8 cellular contexts compared by ENCODE assay signal in genomic region chr17:42677012-42677857, GRCh38. TPM values are rescaled to one million over a fixed set of nuclear protein-coding genes. Genes with fewer than 3 reads are reported as not detected.
DNase-seq lines count a peak whose midpoint lies in the region; ATAC-seq, FAIRE-seq and TF ChIP-seq lines count a peak whose summit lies in the region.

No MANE protein-coding gene starts in this region.

- no peaks in the 10 kb centered on the region for H3K27me3 ChIP-seq in Karpas-422 (ENCODE audit: low read length)
- H3K27me3 ChIP-seq in esophagus squamous epithelium: peaks cover 0 to 27% (median 0%) of the 10 kb centered on the region in 4 donors
- no peaks in the 10 kb centered on the region for H3K27me3 ChIP-seq in muscle layer of colon (ENCODE audit: control insufficient read depth in 1 of 2, insufficient read depth in 2 of 2, low read length in 2 of 2)

- peak; percentile 43 for ATAC-seq in GM21825 (IDR thresholded peaks at IDR 0.05; ENCODE audit: unreplicated experiment)

- peak; percentile 83 for FAIRE-seq in RCC 7860 (lab: Jason Lieb, UNC)

- peaks cover 56% of the 10 kb centered on the region for H3K4me1 ChIP-seq in Karpas-422 (ENCODE audit: low read length)
- H3K4me1 ChIP-seq in esophagus squamous epithelium: peaks cover 55 to 91% (median 61%) of the 10 kb centered on the region in 3 donors
- H3K4me1 ChIP-seq in muscle layer of colon (ENCODE audit: insufficient read depth, low read length): peaks cover 50% of the 10 kb centered on the region

- H3K36me3 Mint-ChIP-seq in activated T-helper 1 cell treated with anti-CD3 and anti-CD28 coated beads, Interleukin-12 subunit alpha, Interleukin-12 subunit beta, Interleukin-2, Interleukin-4 antibody, amounts not matched to agents 30 ng/mL and 10 ng/mL and 1 ng/mL, durations not matched to agents 14 hours and 24 hours and 36 hours (ENCODE audit: low read depth): no peaks in the 10 kb centered on the region

- intact Hi-C loops in activated T-helper 1 cell treated with anti-CD3 and anti-CD28 coated beads, Interleukin-12 subunit alpha, Interleukin-12 subunit beta, Interleukin-2, Interleukin-4 antibody, amounts not matched to agents 30 ng/mL and 10 ng/mL and 1 ng/mL, durations not matched to agents 14 hours and 24 hours and 36 hours (cut with micrococcal nuclease): loop anchor here (1.0 to 5.0 kb wide), 3 partner anchors 68 to 345 kb away; partner anchors contain the start of genes RETREG3, TUBG1, VAT1 and VPS25
- intact Hi-C loops in esophagus squamous epithelium (cut with DNase I): no loop called here

- H3K9me3 ChIP-seq in Karpas-422 (ENCODE audit: low read length) (no peaks in the 10 kb centered on the region), esophagus squamous epithelium (no peaks in the 10 kb centered on the region), muscle layer of colon (ENCODE audit: low read length) (no peaks in the 10 kb centered on the region)

- H3K27ac ChIP-seq in Karpas-422 (ENCODE audit: low read length) (no peak overlapping the region), esophagus squamous epithelium (peak overlapping the region; percentile 98 to 99 (median 98)), muscle layer of colon (ENCODE audit: low read depth, low read length) (peak overlapping the region; percentile 99)

- H3K4me3 ChIP-seq in Karpas-422 (ENCODE audit: low read length) (peak overlapping the region; percentile 86; the same call in 1 of the 2 replicates), esophagus squamous epithelium (peak overlapping the region; percentile 83 to 97 (median 94)), muscle layer of colon (ENCODE audit: low read depth in 1 of 2, low read length in 2 of 2) (peak overlapping the region; percentile 56 to 97)

- no peak for TF ChIP-seq CTCF in esophagus squamous epithelium (IDR thresholded peaks at IDR 0.05)

- H3K36me3 ChIP-seq in Karpas-422 (ENCODE audit: insufficient read depth, low read length): no peaks in the 10 kb centered on the region
- peaks cover 0 to 18% (median 7%) of the 10 kb centered on the region in 3 donors for H3K36me3 ChIP-seq in esophagus squamous epithelium
- H3K36me3 ChIP-seq in muscle layer of colon (ENCODE audit: insufficient read depth, low read length): peaks cover 13% of the 10 kb centered on the region

- H3K9me2 ChIP-seq in Karpas-422 (replicated peaks; ENCODE audit: insufficient read depth, low read length): no peaks in the 10 kb centered on the region

- no peaks in the 10 kb centered on the region for H3K9me3 Mint-ChIP-seq in activated T-helper 1 cell treated with anti-CD3 and anti-CD28 coated beads, Interleukin-12 subunit alpha, Interleukin-12 subunit beta, Interleukin-2, Interleukin-4 antibody, amounts not matched to agents 30 ng/mL and 10 ng/mL and 1 ng/mL, durations not matched to agents 14 hours and 24 hours and 36 hours

- peak overlapping the region; percentile 82 for H3K9ac ChIP-seq in Karpas-422 (ENCODE audit: low read length)
- peak overlapping the region; percentile 82 for H3K9ac ChIP-seq in muscle layer of colon (ENCODE audit: low read length)

- H3K4me2 ChIP-seq in Karpas-422 (ENCODE audit: low read depth, low read length, poor library complexity, severe bottlenecking): peak overlapping the region; percentile 100

- H4K20me1 ChIP-seq in Karpas-422 (ENCODE audit: insufficient read depth, low read depth, low read length): peaks cover 4% of the 10 kb centered on the region; the same call in 1 of the 2 replicates

- H3K4me1 Mint-ChIP-seq in activated T-helper 1 cell treated with anti-CD3 and anti-CD28 coated beads, Interleukin-12 subunit alpha, Interleukin-12 subunit beta, Interleukin-2, Interleukin-4 antibody, amounts not matched to agents 30 ng/mL and 10 ng/mL and 1 ng/mL, durations not matched to agents 14 hours and 24 hours and 36 hours (ENCODE audit: low read depth): peaks cover 50% of the 10 kb centered on the region

- WGBS in esophagus squamous epithelium, 2 donors: 2 to 4% methylated on average over 10 to 16 of the region's 33 CpGs

- TF ChIP-seq POLR2A in esophagus squamous epithelium (IDR thresholded peaks at IDR 0.05): no peak

- DNase-seq in DMS53 (lab: John Stamatoyannopoulos, UW) (peak; percentile 100), Karpas-422 (peak; percentile 100), RCC 7860 (ENCODE audit: low spot score) (peak; percentile 99), esophagus squamous epithelium (lab: John Stamatoyannopoulos, UW) (peak; percentile 98)
- peak; percentile 97 for DNase-seq in activated T-helper 1 cell treated with anti-CD3 and anti-CD28 coated beads, Interleukin-12 subunit alpha, Interleukin-12 subunit beta, Interleukin-2, Interleukin-4 antibody, amounts not matched to agents 30 ng/mL and 10 ng/mL and 1 ng/mL, durations not matched to agents 14 hours and 24 hours and 36 hours (ENCODE audit: low spot score)
- peak; percentile 99 for DNase-seq in stimulated activated CD8-positive, alpha-beta memory T cell treated with anti-CD3 and anti-CD28 coated beads, Interleukin-4, amount 100 ng/mL, for 48 hours

- H3K79me2 ChIP-seq in Karpas-422 (ENCODE audit: low read length): no peaks in the 10 kb centered on the region

- H3K27me3 Mint-ChIP-seq in activated T-helper 1 cell treated with anti-CD3 and anti-CD28 coated beads, Interleukin-12 subunit alpha, Interleukin-12 subunit beta, Interleukin-2, Interleukin-4 antibody, amounts not matched to agents 30 ng/mL and 10 ng/mL and 1 ng/mL, durations not matched to agents 14 hours and 24 hours and 36 hours (ENCODE audit: insufficient read depth): peaks cover 36% of the 10 kb centered on the region

- peak overlapping the region; percentile 87 for H3K4me3 Mint-ChIP-seq in activated T-helper 1 cell treated with anti-CD3 and anti-CD28 coated beads, Interleukin-12 subunit alpha, Interleukin-12 subunit beta, Interleukin-2, Interleukin-4 antibody, amounts not matched to agents 30 ng/mL and 10 ng/mL and 1 ng/mL, durations not matched to agents 14 hours and 24 hours and 36 hours

- peak overlapping the region; percentile 8; the same call in 1 of the 2 replicates for H2AFZ ChIP-seq in Karpas-422 (ENCODE audit: low read length)

- peak overlapping the region; percentile 83 for H3K27ac Mint-ChIP-seq in activated T-helper 1 cell treated with anti-CD3 and anti-CD28 coated beads, Interleukin-12 subunit alpha, Interleukin-12 subunit beta, Interleukin-2, Interleukin-4 antibody, amounts not matched to agents 30 ng/mL and 10 ng/mL and 1 ng/mL, durations not matched to agents 14 hours and 24 hours and 36 hours

RNA-seq across cellular contexts. Expression of gene PLEKHH3, which starts 0.4 kb away (rescaled TPM):
- total RNA-seq in Karpas-422 (2014; rRNA removed; shearing (Covaris generic); ENCODE audit: low replicate concordance): 6.7 and 7.0 TPM in 2 replicates
- 0.52 and 0.76 TPM in 2 replicates for total RNA-seq in activated T-helper 1 cell treated with anti-CD3 and anti-CD28 coated beads, Interleukin-12 subunit alpha, Interleukin-12 subunit beta, Interleukin-2, Interleukin-4 antibody, amounts not matched to agents 30 ng/mL and 10 ng/mL and 1 ng/mL, durations not matched to agents 14 hours and 24 hours and 36 hours
- 10 to 100 TPM; 41.0 to 55.8 (median 55.1) TPM for total RNA-seq in esophagus squamous epithelium

RNA-seq across cellular contexts. Expression of gene CCR10, which starts 4.4 kb away (rescaled TPM):
- total RNA-seq in Karpas-422 (2014; rRNA removed; shearing (Covaris generic); ENCODE audit: low replicate concordance): 0.22 TPM in 1 of 2 replicates, not detected in the other
- total RNA-seq in activated T-helper 1 cell treated with anti-CD3 and anti-CD28 coated beads, Interleukin-12 subunit alpha, Interleukin-12 subunit beta, Interleukin-2, Interleukin-4 antibody, amounts not matched to agents 30 ng/mL and 10 ng/mL and 1 ng/mL, durations not matched to agents 14 hours and 24 hours and 36 hours: 0.15 and 0.21 TPM in 2 replicates
- total RNA-seq in esophagus squamous epithelium: under 1 TPM in 1 of 4 donors, not detected in 3; 0.76 TPM

RNA-seq across cellular contexts. Expression of gene CNTNAP1, which starts 5.1 kb away (rescaled TPM):
- total RNA-seq in Karpas-422 (2014; rRNA removed; shearing (Covaris generic); ENCODE audit: low replicate concordance): 0.19 and 0.65 TPM in 2 replicates
- total RNA-seq in activated T-helper 1 cell treated with anti-CD3 and anti-CD28 coated beads, Interleukin-12 subunit alpha, Interleukin-12 subunit beta, Interleukin-2, Interleukin-4 antibody, amounts not matched to agents 30 ng/mL and 10 ng/mL and 1 ng/mL, durations not matched to agents 14 hours and 24 hours and 36 hours: 1.8 and 2.2 TPM in 2 replicates
- total RNA-seq in esophagus squamous epithelium: under 1 TPM; 0.15 to 0.88 (median 0.43) TPM

RNA-seq across cellular contexts. Expression of gene TUBG2, which starts 18.2 kb away (rescaled TPM):
- 15.3 and 17.5 TPM in 2 replicates for total RNA-seq in Karpas-422 (2014; rRNA removed; shearing (Covaris generic); ENCODE audit: low replicate concordance)
- 9.1 and 11.6 TPM in 2 replicates for total RNA-seq in activated T-helper 1 cell treated with anti-CD3 and anti-CD28 coated beads, Interleukin-12 subunit alpha, Interleukin-12 subunit beta, Interleukin-2, Interleukin-4 antibody, amounts not matched to agents 30 ng/mL and 10 ng/mL and 1 ng/mL, durations not matched to agents 14 hours and 24 hours and 36 hours
- 10 to 100 TPM in 1 of 4 donors, 1 to 10 TPM in 3; 7.1 to 14.5 (median 8.8) TPM for total RNA-seq in esophagus squamous epithelium
